2 cellular contexts compared by ENCODE assay signal in the genomic region with DNA sequence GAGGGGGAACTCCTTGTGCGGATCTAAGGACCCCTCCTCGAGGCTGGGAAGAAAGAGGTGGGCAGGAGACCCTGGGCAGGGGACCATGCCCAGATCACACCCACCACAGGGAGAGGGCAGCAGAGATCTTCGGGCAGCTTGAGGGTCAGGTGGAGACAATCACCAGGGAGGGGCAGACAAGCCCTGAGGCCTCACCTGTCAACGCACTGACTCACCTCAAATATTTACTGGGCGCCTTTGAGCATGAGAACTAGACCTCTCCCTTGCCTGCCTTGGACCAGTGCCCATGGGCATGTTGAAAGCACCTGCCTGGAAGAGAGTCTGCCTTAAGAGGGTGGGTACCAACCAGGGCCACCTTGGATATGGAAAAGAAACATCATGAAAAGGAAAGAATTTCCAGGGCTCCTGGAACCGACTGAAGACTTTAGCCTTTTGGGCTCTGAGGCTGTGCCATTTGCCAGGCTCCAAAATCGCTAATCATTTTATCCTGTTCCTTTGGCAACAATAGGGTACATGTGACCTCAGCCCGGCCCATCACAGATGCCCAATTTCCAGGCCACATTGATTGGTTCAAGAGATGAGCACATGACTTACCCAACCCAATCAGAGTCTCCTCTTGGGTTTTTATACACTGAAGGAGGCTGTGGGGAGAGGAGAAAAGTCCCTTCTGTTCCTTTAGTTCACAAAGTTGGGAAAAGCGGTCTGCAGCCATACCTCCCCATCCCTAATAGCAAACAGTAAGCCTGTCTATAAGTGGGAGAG.
A peak's percentile ranks its signal among the peaks of the same experiment; 100 is the strongest.
TF ChIP-seq lines count a peak whose summit lies in the region.

No MANE protein-coding gene starts in this region.

TF ChIP-seq in A549, 52 proteins besides CTCF, POLR2A, EP300 and RAD21:
- TF ChIP-seq PBX3 (IDR thresholded peaks at IDR 0.05) = peak; percentile 74; the same call in 1 of the 2 replicates
- TF ChIP-seq RNF2 (IDR thresholded peaks at IDR 0.05; ENCODE audit: borderline replicate concordance, low read depth) = no peak
- peak; percentile 85 for TF ChIP-seq GATA3 (IDR thresholded peaks at IDR 0.05; ENCODE audit: borderline replicate concordance)
- TF ChIP-seq FOXS1 (CRISPR knock-in tag; IDR thresholded peaks at IDR 0.05) = 0 out of 2 replicates have a peak, but pooled peaks have one; percentile 4
- peak; percentile 51 to 74; a peak in 3 of 4 replicates for TF ChIP-seq CEBPB (IDR thresholded peaks at IDR 0.05)
- TF ChIP-seq SMC3 (IDR thresholded peaks at IDR 0.05) = peak; percentile 95
- TF ChIP-seq USF2 (IDR thresholded peaks at IDR 0.05) = peak; percentile 93
- TF ChIP-seq, protein P1, sequence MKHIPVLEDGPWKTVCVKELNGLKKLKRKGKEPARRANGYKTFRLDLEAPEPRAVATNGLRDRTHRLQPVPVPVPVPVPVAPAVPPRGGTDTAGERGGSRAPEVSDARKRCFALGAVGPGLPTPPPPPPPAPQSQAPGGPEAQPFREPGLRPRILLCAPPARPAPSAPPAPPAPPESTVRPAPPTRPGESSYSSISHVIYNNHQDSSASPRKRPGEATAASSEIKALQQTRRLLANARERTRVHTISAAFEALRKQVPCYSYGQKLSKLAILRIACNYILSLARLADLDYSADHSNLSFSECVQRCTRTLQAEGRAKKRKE (CRISPR knock-in tag; IDR thresholded peaks at IDR 0.05; ENCODE audit: low read depth) = 0 out of 2 replicates have a peak, but pooled peaks have one; percentile 48
- TF ChIP-seq, protein P2, sequence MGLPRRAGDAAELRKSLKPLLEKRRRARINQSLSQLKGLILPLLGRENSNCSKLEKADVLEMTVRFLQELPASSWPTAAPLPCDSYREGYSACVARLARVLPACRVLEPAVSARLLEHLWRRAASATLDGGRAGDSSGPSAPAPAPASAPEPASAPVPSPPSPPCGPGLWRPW (IDR thresholded peaks at IDR 0.05) = no peak
- peak; percentile 35; the same call in 1 of the 2 replicates for TF ChIP-seq EHF (CRISPR knock-in tag; IDR thresholded peaks at IDR 0.05)
- peak; percentile 56; the same call in 1 of the 2 replicates for TF ChIP-seq RARB (CRISPR knock-in tag; IDR thresholded peaks at IDR 0.05)
- TF ChIP-seq, protein P3, sequence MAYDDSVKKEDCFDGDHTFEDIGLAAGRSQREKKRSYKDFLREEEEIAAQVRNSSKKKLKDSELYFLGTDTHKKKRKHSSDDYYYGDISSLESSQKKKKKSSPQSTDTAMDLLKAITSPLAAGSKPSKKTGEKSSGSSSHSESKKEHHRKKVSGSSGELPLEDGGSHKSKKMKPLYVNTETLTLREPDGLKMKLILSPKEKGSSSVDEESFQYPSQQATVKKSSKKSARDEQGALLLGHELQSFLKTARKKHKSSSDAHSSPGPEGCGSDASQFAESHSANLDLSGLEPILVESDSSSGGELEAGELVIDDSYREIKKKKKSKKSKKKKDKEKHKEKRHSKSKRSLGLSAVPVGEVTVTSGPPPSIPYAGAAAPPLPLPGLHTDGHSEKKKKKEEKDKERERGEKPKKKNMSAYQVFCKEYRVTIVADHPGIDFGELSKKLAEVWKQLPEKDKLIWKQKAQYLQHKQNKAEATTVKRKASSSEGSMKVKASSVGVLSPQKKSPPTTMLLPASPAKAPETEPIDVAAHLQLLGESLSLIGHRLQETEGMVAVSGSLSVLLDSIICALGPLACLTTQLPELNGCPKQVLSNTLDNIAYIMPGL (CRISPR knock-in tag; IDR thresholded peaks at IDR 0.05; ENCODE audit: borderline replicate concordance) = no peak
- peak; percentile 47; the same call in 1 of the 3 replicates for TF ChIP-seq BCL3 (IDR thresholded peaks at IDR 0.05)
- TF ChIP-seq ESRRA (IDR thresholded peaks at IDR 0.05; ENCODE audit: borderline replicate concordance, low read length) = no peak
- TF ChIP-seq MAX (IDR thresholded peaks at IDR 0.05) = peak; percentile 78
- TF ChIP-seq FOSL2 (IDR thresholded peaks at IDR 0.05) = peak; percentile 94
- peak; percentile 97 for TF ChIP-seq FOSL2 (CRISPR knock-in tag; IDR thresholded peaks at IDR 0.05)
- TF ChIP-seq HOXB5 (CRISPR knock-in tag; IDR thresholded peaks at IDR 0.05) = peak; percentile 38; the same call in 1 of the 2 replicates
- peak; percentile 37 to 92; a peak in 4 of 5 replicates for TF ChIP-seq JUN (IDR thresholded peaks at IDR 0.05)
- peak; percentile 88 for TF ChIP-seq JUNB (IDR thresholded peaks at IDR 0.05)
TF ChIP-seq in A549: peak in this region for 15.

TF ChIP-seq in IMR-90, 13 proteins besides CTCF, POLR2A, EP300 and RAD21:
- TF ChIP-seq ELK1 (IDR thresholded peaks at IDR 0.05; ENCODE audit: borderline replicate concordance, low read depth, low read length) (no peak), USF2 (IDR thresholded peaks at IDR 0.05; ENCODE audit: low read depth, low read length) (peak; percentile 55), RCOR1 (IDR thresholded peaks at IDR 0.05; ENCODE audit: insufficient replicate concordance, low read length) (no peak), CHD1 (IDR thresholded peaks at IDR 0.05; ENCODE audit: low read depth, low read length) (no peak), CEBPB (IDR thresholded peaks at IDR 0.05; ENCODE audit: low read depth, low read length) (no peak), MAFK (IDR thresholded peaks at IDR 0.05; ENCODE audit: low read depth, low read length) (no peak), SMC3 (IDR thresholded peaks at IDR 0.05; ENCODE audit: low read depth, low read length) (0 out of 2 replicates have a peak, but pooled peaks have one; percentile 2), MAZ (IDR thresholded peaks at IDR 0.05; ENCODE audit: borderline replicate concordance, low read depth, low read length) (no peak), FOS (IDR thresholded peaks at IDR 0.05; ENCODE audit: low read depth, low read length) (no peak)
